20 cellular contexts compared by ENCODE assay signal in the genomic region with DNA sequence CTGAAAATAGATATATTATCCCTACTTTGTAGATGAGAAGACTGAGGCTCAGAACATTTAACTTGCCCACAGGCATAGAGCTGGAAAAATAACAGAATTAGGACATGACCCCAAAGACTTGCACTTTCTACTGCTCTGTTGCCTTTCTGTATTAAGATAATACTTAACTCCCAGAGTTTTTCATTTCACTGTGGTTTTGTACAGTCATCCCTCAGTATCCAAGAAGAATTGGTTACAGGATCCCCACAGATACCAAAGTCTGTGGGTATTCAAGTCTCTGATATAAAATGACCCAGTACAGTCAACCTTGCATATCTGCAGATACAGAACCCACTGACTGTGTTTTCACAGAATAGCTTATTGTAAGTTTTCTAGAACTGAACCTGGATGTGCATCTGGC.
"Had no signal": no experiment of that assay in that cellular context is flagged by ENCODE, and none has a peak within 500 bp of the region (broad histone marks: within the 10 kb centered on the region; RNA-seq: fewer than 3 reads in every experiment).

No MANE protein-coding gene starts in this region.

- H3K9me3 Mint-ChIP-seq: natural killer cell treated with Interleukin-12 subunit alpha and Interleukin-12 subunit beta and Interleukin-15 and Interleukin-18, amount 100 ng/mL, for 72 hours had no signal

- H3K9me3 ChIP-seq: colonic mucosa, heart left ventricle, pancreas had no signal

- FAIRE-seq: frontal cortex, islet of Langerhans, pancreas had no signal

- H3K27me3 ChIP-seq: colonic mucosa, heart left ventricle, pancreas had no signal

- H3K4me3 Mint-ChIP-seq: natural killer cell treated with Interleukin-12 subunit alpha and Interleukin-12 subunit beta and Interleukin-15 and Interleukin-18, amount 100 ng/mL, for 72 hours had no signal

- H3K27ac ChIP-seq: colonic mucosa, heart left ventricle, pancreas had no signal

- ATAC-seq: heart left ventricle; left lobe of liver; natural killer cell treated with Interleukin-12 subunit alpha and Interleukin-12 subunit beta and Interleukin-15 and Interleukin-18, amount 100 ng/mL, for 72 hours; pancreas; right cardiac atrium had no signal

- H3K27me3 Mint-ChIP-seq: natural killer cell treated with Interleukin-12 subunit alpha and Interleukin-12 subunit beta and Interleukin-15 and Interleukin-18, amount 100 ng/mL, for 72 hours; progenitor cell of endocrine pancreas had no signal

- H3K4me2 ChIP-seq: smooth muscle cell had no signal

- H3K4me1 ChIP-seq: colonic mucosa, heart left ventricle, pancreas had no signal

- DNase-seq: colonic mucosa; dermis blood vessel endothelial cell; erythroblast; heart left ventricle; hippocampal formation; kidney glomerular epithelial cell; mammary epithelial cell; midbrain; occipital lobe; pancreas; right cardiac atrium; stimulated activated CD4-positive, alpha-beta T cell treated with anti-CD3 and anti-CD28 coated beads, Interleukin-2, amount 100 ng/mL, for 48 hours; stimulated activated naive CD4-positive, alpha-beta T cell treated with Interleukin-2 at 50 U/mL for 16 hours; trophoblast cell had no signal

- H3K27ac Mint-ChIP-seq: natural killer cell treated with Interleukin-12 subunit alpha and Interleukin-12 subunit beta and Interleukin-15 and Interleukin-18, amount 100 ng/mL, for 72 hours; progenitor cell of endocrine pancreas had no signal

- H3K4me3 ChIP-seq: colonic mucosa, heart left ventricle, pancreas, smooth muscle cell had no signal
